ENCODE assay signal across 8 cellular contexts in the genomic region with DNA sequence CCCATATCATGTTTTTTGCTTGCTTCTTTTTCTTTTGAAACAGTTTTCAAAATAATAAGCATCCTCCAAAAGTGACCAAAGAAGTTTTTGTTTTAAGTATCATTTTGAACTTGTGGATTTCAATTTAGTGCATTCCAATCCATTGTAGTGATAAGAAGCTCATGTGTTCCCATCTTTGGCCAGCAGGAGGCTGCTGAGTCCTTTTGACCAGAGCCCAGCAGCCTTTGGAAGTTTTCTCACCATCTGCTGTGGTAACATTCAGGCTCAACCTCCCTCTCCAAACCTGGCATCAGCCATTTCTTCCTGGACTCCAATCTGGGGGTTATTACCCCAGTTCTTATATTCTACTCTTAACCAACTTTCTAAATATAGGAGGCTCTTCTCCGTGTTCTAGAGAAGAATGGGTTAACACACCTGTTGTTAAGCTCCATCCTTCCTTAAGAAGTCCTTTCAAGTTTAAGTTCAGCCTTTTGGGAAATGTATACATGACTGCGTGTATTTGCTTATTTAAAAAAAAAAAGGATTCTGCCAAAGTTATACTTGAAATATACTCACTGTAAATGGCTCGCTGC. TPM values are rescaled to one million over a fixed set of nuclear protein-coding genes. Genes with fewer than 3 reads are reported as not detected.
DNase-seq lines count a peak whose midpoint lies in the region; ATAC-seq, FAIRE-seq and TF ChIP-seq lines count a peak whose summit lies in the region.

No MANE protein-coding gene starts in this region.

- peaks cover 10% of the 10 kb centered on the region for H3K27me3 Mint-ChIP-seq in activated naive CD8-positive, alpha-beta T cell treated with anti-CD3 and anti-CD28 coated beads, Interleukin-2, amount 50 U/mL, for 24 hours

- no peak for FAIRE-seq in small intestine (lab: Jason Lieb, UNC)

- no peaks in the 10 kb centered on the region for H3K4me1 Mint-ChIP-seq in activated naive CD8-positive, alpha-beta T cell treated with anti-CD3 and anti-CD28 coated beads, Interleukin-2, amount 50 U/mL, for 24 hours

- TF ChIP-seq CTCF in left ventricle myocardium inferior (IDR thresholded peaks at IDR 0.05; ENCODE audit: borderline replicate concordance) = peak; percentile 73

- no peaks in the 10 kb centered on the region for H3K36me3 Mint-ChIP-seq in activated naive CD8-positive, alpha-beta T cell treated with anti-CD3 and anti-CD28 coated beads, Interleukin-2, amount 50 U/mL, for 24 hours (ENCODE audit: low read depth)

- H3K4me3 Mint-ChIP-seq in activated naive CD8-positive, alpha-beta T cell treated with anti-CD3 and anti-CD28 coated beads, Interleukin-2, amount 50 U/mL, for 24 hours = no peak overlapping the region

- DNase-seq in COLO668 (lab: John Stamatoyannopoulos, UW; ENCODE audit: unreplicated experiment) = peak; percentile 47
- peak; percentile 10 for DNase-seq in NCI-H82 treated with DMSO at 0.1 percent for 48 hours (lab: John Stamatoyannopoulos, UW; ENCODE audit: unreplicated experiment)
- peak; percentile 29 for DNase-seq in activated naive CD8-positive, alpha-beta T cell treated with anti-CD3 and anti-CD28 coated beads, Interleukin-2, amount 50 U/mL, for 24 hours
- DNase-seq in left ventricle myocardium inferior = no peak
- peak; percentile 44 for DNase-seq in small intestine
- no peak for DNase-seq in mesenteric fat pad (ENCODE audit: low spot score)

- ATAC-seq in GM18868 (IDR thresholded peaks at IDR 0.05; ENCODE audit: unreplicated experiment) = peak; percentile 95
- ATAC-seq in HG03378 (IDR thresholded peaks at IDR 0.05; ENCODE audit: unreplicated experiment) = peak; percentile 84
- ATAC-seq in activated naive CD8-positive, alpha-beta T cell treated with anti-CD3 and anti-CD28 coated beads, Interleukin-2, amount 50 U/mL, for 24 hours = peak; percentile 57

- H3K9me3 ChIP-seq in left ventricle myocardium inferior (replicated peaks) = no peaks in the 10 kb centered on the region
- no peaks in the 10 kb centered on the region for H3K9me3 ChIP-seq in small intestine (ENCODE audit: control insufficient read depth, low read depth)

- WGBS in small intestine, 3 donors = 60 to 67% (median 63%) methylated on average over 3 of the region's 3 CpGs

- H3K36me3 ChIP-seq in left ventricle myocardium inferior = no peaks in the 10 kb centered on the region
- no peaks in the 10 kb centered on the region for H3K36me3 ChIP-seq in small intestine (ENCODE audit: control insufficient read depth in 2 of 2, insufficient read depth in 2 of 2, low read length in 2 of 2)

- no peaks in the 10 kb centered on the region for H3K4me1 ChIP-seq in left ventricle myocardium inferior
- no peaks in the 10 kb centered on the region for H3K4me1 ChIP-seq in small intestine (ENCODE audit: control insufficient read depth in 2 of 2, insufficient read depth in 1 of 2, low read depth in 1 of 2, low read length in 1 of 2)

- H3K27ac ChIP-seq in left ventricle myocardium inferior (replicated peaks) = no peak overlapping the region
- no peak overlapping the region for H3K27ac ChIP-seq in small intestine (ENCODE audit: low read depth in 1 of 2, low read length in 1 of 2)

- no peak overlapping the region for H3K27ac Mint-ChIP-seq in activated naive CD8-positive, alpha-beta T cell treated with anti-CD3 and anti-CD28 coated beads, Interleukin-2, amount 50 U/mL, for 24 hours

- H3K4me3 ChIP-seq in left ventricle myocardium inferior = no peak overlapping the region
- no peak overlapping the region for H3K4me3 ChIP-seq in small intestine (ENCODE audit: low read depth in 1 of 2, low read length in 2 of 2)

- no peaks in the 10 kb centered on the region for H3K9me3 Mint-ChIP-seq in activated naive CD8-positive, alpha-beta T cell treated with anti-CD3 and anti-CD28 coated beads, Interleukin-2, amount 50 U/mL, for 24 hours

- peaks cover 63% of the 10 kb centered on the region for H3K27me3 ChIP-seq in left ventricle myocardium inferior (ENCODE audit: low read depth)
- peaks cover 0 to 3% of the 10 kb centered on the region in 2 donors for H3K27me3 ChIP-seq in small intestine (ENCODE audit: control insufficient read depth in 2 of 2, insufficient read depth in 2 of 2, low read length in 2 of 2)

- intact Hi-C loops in left ventricle myocardium inferior (cut with micrococcal nuclease) = no loop called here

RNA-seq across cellular contexts. Expression of a gene that starts 39.0 kb away (rescaled TPM):
- 4.4 TPM for total RNA-seq in left ventricle myocardium inferior
- 1 to 10 TPM; 1.6 to 3.8 (median 1.6) TPM for polyA plus RNA-seq in small intestine
- total RNA-seq in mesenteric fat pad = not detected

Comparison
In these comparisons a context has a peak if more than half of its experiments do, and no peak if none do; other contexts are left out.
1. DNase-seq: peak in COLO668 (single experiment), NCI-H82 treated with DMSO at 0.1 percent for 48 hours (single experiment), activated naive CD8-positive, alpha-beta T cell treated with anti-CD3 and anti-CD28 coated beads, Interleukin-2, amount 50 U/mL, for 24 hours (single experiment) and small intestine (single experiment); none in left ventricle myocardium inferior (single experiment) and mesenteric fat pad (single experiment).
2. Peak in every context shown above with its lines, with median percentiles within 50 percentile points of each other: ATAC-seq.